ENCODE assay signal across 8 cellular contexts in genomic region chr16:74667215-74667765, GRCh38. TPM values are rescaled to one million over a fixed set of nuclear protein-coding genes. Genes with fewer than 3 reads are reported as not detected.
DNase-seq lines count a peak whose midpoint lies in the region; ATAC-seq and TF ChIP-seq lines count a peak whose summit lies in the region.

No MANE protein-coding gene starts in this region.

- peaks cover 29% of the 10 kb centered on the region for H3K4me1 Mint-ChIP-seq in activated T-cell treated with anti-CD3 and anti-CD28 coated beads, Interleukin-2, amount 50 U/mL, for 4 hours (ENCODE audit: low read depth)

- no peaks in the 10 kb centered on the region for H3K27me3 Mint-ChIP-seq in activated T-cell treated with anti-CD3 and anti-CD28 coated beads, Interleukin-2, amount 50 U/mL, for 4 hours (ENCODE audit: low read depth)

- no peak for TF ChIP-seq CTCF in fibroblast of villous mesenchyme (IDR thresholded peaks at IDR 0.05; ENCODE audit: insufficient read depth, low read depth, low read length)
- no peak for TF ChIP-seq CTCF in vagina (IDR thresholded peaks at IDR 0.05)

- no peak for TF ChIP-seq POLR2A in vagina (IDR thresholded peaks at IDR 0.05)

- no peaks in the 10 kb centered on the region for H3K9me3 ChIP-seq in MG63
- no peaks in the 10 kb centered on the region for H3K9me3 ChIP-seq in neuron (ENCODE audit: low read length)
- no peaks in the 10 kb centered on the region for H3K9me3 ChIP-seq in vagina

- peaks cover 3% of the 10 kb centered on the region for H3K4me1 ChIP-seq in neuron (ENCODE audit: insufficient read depth, low read length)
- H3K4me1 ChIP-seq in vagina, result peaks cover 18% of the 10 kb centered on the region

- no peaks in the 10 kb centered on the region for H3K9me3 Mint-ChIP-seq in activated T-cell treated with anti-CD3 and anti-CD28 coated beads, Interleukin-2, amount 50 U/mL, for 4 hours

- peak overlapping the region; percentile 94 for H3K4me3 Mint-ChIP-seq in activated T-cell treated with anti-CD3 and anti-CD28 coated beads, Interleukin-2, amount 50 U/mL, for 4 hours

- H3K4me3 ChIP-seq in MG63, result peak overlapping the region; percentile 92
- peak overlapping the region; percentile 79 for H3K4me3 ChIP-seq in fibroblast of villous mesenchyme (ENCODE audit: low read depth, low read length)
- H3K4me3 ChIP-seq in neuron (ENCODE audit: low read length), result peak overlapping the region; percentile 95
- H3K4me3 ChIP-seq in vagina, result peak overlapping the region; percentile 71 to 97

- H3K27me3 ChIP-seq in MG63 (no peaks in the 10 kb centered on the region), neuron (ENCODE audit: insufficient read depth, low read length) (no peaks in the 10 kb centered on the region), vagina (no peaks in the 10 kb centered on the region)

- intact Hi-C loops in vagina (cut with DNase I), result no loop called here

- H3K36me3 Mint-ChIP-seq in activated T-cell treated with anti-CD3 and anti-CD28 coated beads, Interleukin-2, amount 50 U/mL, for 4 hours (ENCODE audit: insufficient read depth), result peaks cover 28% of the 10 kb centered on the region

- peak overlapping the region; percentile 100 for H2AFZ ChIP-seq in neuron (ENCODE audit: low read depth, low read length)

- no peak for ATAC-seq in activated T-cell treated with anti-CD3 and anti-CD28 coated beads, Interleukin-2, amount 50 U/mL, for 4 hours
- ATAC-seq in HG02571 (IDR thresholded peaks at IDR 0.05; ENCODE audit: unreplicated experiment), result no peak

- DNase-seq in ELR (ENCODE audit: low read depth) (peak; percentile 61), MG63 (peak; percentile 25), fibroblast of villous mesenchyme (ENCODE audit: low read depth) (peak; percentile 51), vagina (ENCODE audit: extremely low spot score in 2 of 2) (no peak), NCI-H2171 (lab: John Stamatoyannopoulos, UW) (no peak)
- DNase-seq in activated T-cell treated with anti-CD3 and anti-CD28 coated beads, Interleukin-2, amount 50 U/mL, for 4 hours, result no peak

- H3K36me3 ChIP-seq in MG63 (peaks cover 25% of the 10 kb centered on the region), neuron (ENCODE audit: insufficient read depth, low read length) (peaks cover 24% of the 10 kb centered on the region), vagina (peaks cover 0 to 14% of the 10 kb centered on the region in 2 donors)

- H3K27ac ChIP-seq in vagina, result peak overlapping the region; percentile 71

RNA-seq across cellular contexts. Expression of gene RFWD3, which starts 0.6 kb away (rescaled TPM):
- 17.4 and 20.2 TPM in 2 replicates for total RNA-seq in MG63 (2014; rRNA removed; shearing (Covaris generic); ENCODE audit: low replicate concordance)
- 10 to 100 TPM; 70.8 to 97.0 (median 76.3) TPM for total RNA-seq in activated T-cell treated with anti-CD3 and anti-CD28 coated beads, Interleukin-2, amount 50 U/mL, for 4 hours
- total RNA-seq in fibroblast of villous mesenchyme (20.3 and 30.7 TPM in 2 replicates), vagina (36.3 TPM)

RNA-seq across cellular contexts. Expression of gene MLKL, which starts 33.4 kb away (rescaled TPM):
- total RNA-seq in MG63 (2014; rRNA removed; shearing (Covaris generic); ENCODE audit: low replicate concordance), result 2.8 and 8.3 TPM in 2 replicates
- 10 to 100 TPM; 27.5 to 36.6 (median 30.9) TPM for total RNA-seq in activated T-cell treated with anti-CD3 and anti-CD28 coated beads, Interleukin-2, amount 50 U/mL, for 4 hours
- 8.7 and 14.2 TPM in 2 replicates for total RNA-seq in fibroblast of villous mesenchyme
- 40.0 TPM for total RNA-seq in vagina

Comparison
In these comparisons a context has a peak if more than half of its experiments do, and no peak if none do; other contexts are left out.
1. DNase-seq: peak in ELR (single experiment), MG63 (single experiment) and fibroblast of villous mesenchyme (single experiment); none in activated T-cell treated with anti-CD3 and anti-CD28 coated beads, Interleukin-2, amount 50 U/mL, for 4 hours (single experiment), vagina (0 of 2) and NCI-H2171 (single experiment).
2. Peak in every context shown above with its lines, with median percentiles within 50 percentile points of each other: H3K4me3 ChIP-seq.